16 cellular contexts compared by ENCODE assay signal in the genomic region with DNA sequence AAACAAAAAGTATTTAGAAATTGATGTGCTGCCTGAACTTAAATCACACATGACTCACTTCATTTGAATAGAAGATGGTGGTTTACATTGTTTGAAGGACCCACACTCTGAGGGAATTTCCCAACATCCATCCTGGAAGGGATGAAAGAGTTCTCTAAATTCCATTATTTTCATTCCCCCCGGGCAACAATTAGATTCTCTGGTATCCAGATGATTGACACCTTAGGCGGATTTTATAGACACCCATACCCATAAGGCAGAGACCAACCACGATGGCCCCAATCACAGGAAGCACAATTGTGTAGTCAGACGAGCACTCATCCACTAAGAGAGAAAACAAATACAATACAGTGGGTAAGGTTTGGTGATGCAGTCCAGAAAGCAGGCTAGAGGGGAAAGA. TPM values are rescaled to one million over a fixed set of nuclear protein-coding genes. Genes with fewer than 3 reads are reported as not detected.
DNase-seq lines count a peak whose midpoint lies in the region; ATAC-seq and TF ChIP-seq lines count a peak whose summit lies in the region.
"Had no signal": no experiment of that assay in that cellular context is flagged by ENCODE, and none has a peak within 500 bp of the region (broad histone marks: within the 10 kb centered on the region; RNA-seq: fewer than 3 reads in every experiment).

No MANE protein-coding gene starts in this region.

- H3K4me3 ChIP-seq in fibroblast of the aortic adventitia (ENCODE audit: low read depth, low read length), result no peak overlapping the region
- H3K4me3 ChIP-seq: left ventricle myocardium inferior, pancreas had no signal

- peak; percentile 38 for ATAC-seq in GM18868 (IDR thresholded peaks at IDR 0.05; ENCODE audit: unreplicated experiment)
- no peak for ATAC-seq in GM21423 (IDR thresholded peaks at IDR 0.05; ENCODE audit: unreplicated experiment)
- ATAC-seq: pancreas, Right ventricle myocardium inferior, WTC11 had no signal

- TF ChIP-seq CTCF in fibroblast of the aortic adventitia (IDR thresholded peaks at IDR 0.05; ENCODE audit: insufficient read depth, low read length), result no peak

- DNase-seq in COLO668 (lab: John Stamatoyannopoulos, UW; ENCODE audit: unreplicated experiment), result peak; percentile 3
- DNase-seq in SW480 (ENCODE audit: low spot score), result peak; percentile 36
- peak; percentile 25 for DNase-seq in fibroblast of the aortic adventitia (ENCODE audit: low read depth)
- DNase-seq in effector CD8-positive, alpha-beta T cell (lab: John Stamatoyannopoulos, UW), result no peak
- no peak for DNase-seq in stimulated activated naive CD4-positive, alpha-beta T cell (lab: John Stamatoyannopoulos, UW)
- DNase-seq: activated naive CD4-positive, alpha-beta T cell treated with anti-CD3 and anti-CD28 coated beads, Interleukin-2, amount 50 U/mL, for 16 hours; KBM-7; left ventricle myocardium inferior; NCI-H2227 treated with DMSO at 0.1 percent for 48 hours; pancreas; stimulated activated CD4-positive, alpha-beta T cell treated with anti-CD3 and anti-CD28 coated beads, Interleukin-4, amount 100 ng/mL, for 1 hour; T-helper 1 cell had no signal

RNA-seq across cellular contexts. Expression of gene MCCC1, which starts 24.6 kb away (rescaled TPM):
- total RNA-seq in fibroblast of the aortic adventitia (ENCODE audit: low replicate concordance), result 23.7 and 38.2 TPM in 2 replicates

RNA-seq across cellular contexts. Expression of gene LAMP3, which starts 38.6 kb away (rescaled TPM):
- 0.08 and 0.36 TPM in 2 replicates for total RNA-seq in fibroblast of the aortic adventitia (ENCODE audit: low replicate concordance)
- total RNA-seq: left ventricle myocardium inferior, Right ventricle myocardium inferior had no signal

Comparison
In these comparisons a context has a peak if more than half of its experiments do, and no peak if none do; other contexts are left out.
1. DNase-seq: peak in COLO668 (single experiment), SW480 (single experiment) and fibroblast of the aortic adventitia (single experiment); none in effector CD8-positive, alpha-beta T cell (single experiment) and stimulated activated naive CD4-positive, alpha-beta T cell (0 of 6).